In the genomic region with DNA sequence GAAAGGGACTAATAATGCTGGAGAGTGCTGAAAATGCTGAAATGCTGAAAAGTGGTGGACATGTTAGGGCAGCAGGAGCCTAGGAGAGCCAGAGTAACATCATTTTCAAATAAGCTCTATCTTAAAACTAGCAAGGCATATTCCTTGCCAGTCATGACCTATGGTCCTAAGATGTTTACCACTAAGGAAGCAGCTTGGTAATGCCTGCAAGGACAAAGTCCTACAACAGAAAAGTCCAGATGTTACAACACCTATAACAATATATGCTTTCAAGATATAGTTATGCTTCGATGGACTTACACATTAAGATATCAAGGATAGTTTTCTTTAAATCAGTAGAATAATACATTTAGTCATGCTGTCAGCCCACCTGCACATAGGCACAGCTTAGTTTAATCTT, we compare ENCODE assay signal across 26 cellular contexts. TPM values are rescaled to one million over a fixed set of nuclear protein-coding genes. Genes with fewer than 3 reads are reported as not detected.
"Had no signal": no experiment of that assay in that cellular context is flagged by ENCODE, and none has a peak within 500 bp of the region (broad histone marks: within the 10 kb centered on the region; RNA-seq: fewer than 3 reads in every experiment).

No MANE protein-coding gene starts in this region.

- H2AFZ ChIP-seq: neural progenitor cell had no signal

- H3K27ac ChIP-seq: left ventricle myocardium inferior, lower lobe of right lung, neural progenitor cell, psoas muscle, skin epidermis, thoracic aorta, tibial nerve, vagina had no signal

- ATAC-seq: effector memory CD8-positive, alpha-beta T cell; lower lobe of right lung; naive thymus-derived CD4-positive, alpha-beta T cell; psoas muscle; right cardiac atrium; stimulated activated naive B cell treated with anti-CD40 and anti-IgM and Interleukin-4, amounts not matched to agents 10 μg/mL and 1 μg/mL and 100 μg/mL, for 72 hours had no signal

- H3K4me2 ChIP-seq: neural progenitor cell had no signal

- H3K4me3 ChIP-seq: left ventricle myocardium inferior, lower lobe of right lung, neural progenitor cell, psoas muscle, skin epidermis, thoracic aorta, tibial nerve, vagina had no signal

- H3K9ac ChIP-seq: neural progenitor cell had no signal

- H3K9me3 ChIP-seq: left ventricle myocardium inferior, lower lobe of right lung, psoas muscle, thoracic aorta, tibial nerve, vagina had no signal

- H3K27me3 ChIP-seq: neural progenitor cell, tibial nerve, vagina had no signal

- H3K36me3 ChIP-seq: left ventricle myocardium inferior, lower lobe of right lung, thoracic aorta, tibial nerve, vagina had no signal

- FAIRE-seq: endometrium, frontal cortex, kidney had no signal

- DNase-seq: cortex of kidney; effector memory CD8-positive, alpha-beta T cell; erythroblast; head of caudate nucleus; kidney; left ventricle myocardium inferior; lower lobe of right lung; naive thymus-derived CD4-positive, alpha-beta T cell; posterior cingulate gyrus; psoas muscle; right cardiac atrium; stimulated activated CD4-positive, alpha-beta T cell treated with anti-CD3 and anti-CD28 coated beads, Interleukin-15, amount 100 ng/mL, for 24 hours; stimulated activated CD4-positive, alpha-beta T cell treated with anti-CD3 and anti-CD28 coated beads, Interleukin-2, amount 100 ng/mL, for 48 hours; stimulated activated naive B cell treated with anti-CD40 and anti-IgM and Interleukin-4, amounts not matched to agents 10 μg/mL and 1 μg/mL and 100 μg/mL, for 72 hours had no signal

- H3K4me1 ChIP-seq: left ventricle myocardium inferior, psoas muscle, vagina had no signal

RNA-seq across cellular contexts. Expression of gene ADH4, which starts 4.4 kb away (rescaled TPM):
- total RNA-seq: dermis microvascular lymphatic vessel endothelial cell; fibroblast of villous mesenchyme; frontal cortex; glomerular endothelial cell; left ventricle myocardium inferior; mononuclear cell; naive thymus-derived CD4-positive, alpha-beta T cell; osteocyte had no signal
- polyA plus RNA-seq: naive thymus-derived CD4-positive, alpha-beta T cell had no signal
